ENCODE assay signal across 8 cellular contexts in genomic region chr17:40417609-40418427, GRCh38. TPM values are rescaled to one million over a fixed set of nuclear protein-coding genes. Genes with fewer than 3 reads are reported as not detected.
A peak's percentile ranks its signal among the peaks of the same experiment; 100 is the strongest.
DNase-seq lines count a peak whose midpoint lies in the region; ATAC-seq and TF ChIP-seq lines count a peak whose summit lies in the region.

TOP2A (minus strand) TSS chr17:40417896; CDS start chr17:40417791, 105 bp downstream.

- DNase-seq in EL (peak; percentile 100), H4 (ENCODE audit: low spot score) (peak; percentile 99), LNCaP clone FGC (ENCODE audit: low read depth) (peak; percentile 100), RPMI8226 (peak; percentile 99), fibroblast of lung (ENCODE audit: low read depth in 2 of 2) (peak; percentile 99 to 100)
- DNase-seq in activated T-helper 1 cell treated with anti-CD3 and anti-CD28 coated beads, Interleukin-12 subunit alpha, Interleukin-12 subunit beta, Interleukin-2, Interleukin-4 antibody, amounts not matched to agents 30 ng/mL and 10 ng/mL and 1 ng/mL, durations not matched to agents 14 hours and 24 hours and 36 hours (ENCODE audit: low spot score), result peak; percentile 97
- DNase-seq in naive thymus-derived CD4-positive, alpha-beta T cell, result peak; percentile 92 to 98 (median 98)

- peak within 1 kb of the TSS; percentile 63 for H3K9ac ChIP-seq in fibroblast of lung (ENCODE audit: insufficient read depth, low read length)

- CTCF ChIA-PET in naive thymus-derived CD4-positive, alpha-beta T cell (lab: Charles Lee), result interaction anchor here (0.9 to 4.2 kb wide), 13 partner anchors 9 to 144 kb away, joined by 3 to 34 read pairs (median 4); no protein-coding TSS in a partner anchor

- no peaks in the 10 kb centered on the region for H3K36me3 ChIP-seq in fibroblast of lung (ENCODE audit: control insufficient read depth, insufficient read depth, low read length)
- H3K36me3 ChIP-seq in naive thymus-derived CD4-positive, alpha-beta T cell (ENCODE audit: control insufficient read depth in 2 of 3, insufficient read depth in 3 of 3, low read length in 3 of 3), result no peaks in the 10 kb centered on the region

- no peaks in the 10 kb centered on the region for H3K9me3 Mint-ChIP-seq in activated T-helper 1 cell treated with anti-CD3 and anti-CD28 coated beads, Interleukin-12 subunit alpha, Interleukin-12 subunit beta, Interleukin-2, Interleukin-4 antibody, amounts not matched to agents 30 ng/mL and 10 ng/mL and 1 ng/mL, durations not matched to agents 14 hours and 24 hours and 36 hours
- no peaks in the 10 kb centered on the region for H3K9me3 Mint-ChIP-seq in naive thymus-derived CD4-positive, alpha-beta T cell
- no peaks in the 10 kb centered on the region for H3K9me3 Mint-ChIP-seq in stimulated activated memory B cell treated with anti-CD40 and anti-IgM and Interleukin-4, amounts not matched to agents 10 μg/mL and 1 μg/mL and 100 μg/mL, for 72 hours

- H3K36me3 Mint-ChIP-seq in activated T-helper 1 cell treated with anti-CD3 and anti-CD28 coated beads, Interleukin-12 subunit alpha, Interleukin-12 subunit beta, Interleukin-2, Interleukin-4 antibody, amounts not matched to agents 30 ng/mL and 10 ng/mL and 1 ng/mL, durations not matched to agents 14 hours and 24 hours and 36 hours (ENCODE audit: low read depth), result peaks cover 11% of the 10 kb centered on the region
- peaks cover 0 to 15% (median 0%) of the 10 kb centered on the region in 5 donors for H3K36me3 Mint-ChIP-seq in naive thymus-derived CD4-positive, alpha-beta T cell
- no peaks in the 10 kb centered on the region for H3K36me3 Mint-ChIP-seq in stimulated activated memory B cell treated with anti-CD40 and anti-IgM and Interleukin-4, amounts not matched to agents 10 μg/mL and 1 μg/mL and 100 μg/mL, for 72 hours

- H4K20me1 ChIP-seq in fibroblast of lung (ENCODE audit: control insufficient read depth, extremely low read depth, insufficient read depth, low read length), result no peaks in the 10 kb centered on the region

- H3K4me1 ChIP-seq in fibroblast of lung (ENCODE audit: control insufficient read depth, extremely low read depth, insufficient read depth, low read length), result peaks cover 7% of the 10 kb centered on the region
- peaks cover 0 to 16% of the 10 kb centered on the region in 2 donors for H3K4me1 ChIP-seq in naive thymus-derived CD4-positive, alpha-beta T cell (ENCODE audit: control insufficient read depth in 2 of 2, insufficient read depth in 2 of 2, low read length in 2 of 2)

- peak within 1 kb of the TSS; percentile 97 for H3K4me2 ChIP-seq in fibroblast of lung (ENCODE audit: extremely low read depth, insufficient read depth, low read length)

- no peak for TF ChIP-seq CTCF in LNCaP clone FGC (IDR thresholded peaks at IDR 0.05; ENCODE audit: control insufficient read depth, extremely low read depth, insufficient read depth)
- TF ChIP-seq CTCF in fibroblast of lung (conservative IDR thresholded peaks at IDR 0.05 in 1 of 2, IDR thresholded peaks at IDR 0.05 in 1 of 2; ENCODE audit: low read depth in 1 of 2, low read length in 2 of 2), result no peak

- POLR2A ChIA-PET in naive thymus-derived CD4-positive, alpha-beta T cell (lab: Charles Lee), result interaction anchor here (0.5 to 1.9 kb wide), 25 partner anchors 9 to 1600 kb away, joined by 3 to 19 read pairs (median 4); partner anchors contain the start of genes CCR7, DNAJC7 and PSMD3

- H3K9me3 ChIP-seq in fibroblast of lung (ENCODE audit: control insufficient read depth, insufficient read depth, low read depth, low read length), result no peaks in the 10 kb centered on the region
- H3K9me3 ChIP-seq in naive thymus-derived CD4-positive, alpha-beta T cell (ENCODE audit: control insufficient read depth in 2 of 3, low read length in 3 of 3), result no peaks in the 10 kb centered on the region

- peak within 1 kb of the TSS; percentile 86 for H3K27ac ChIP-seq in fibroblast of lung (ENCODE audit: insufficient read depth, low read length)
- peak within 1 kb of the TSS; percentile 71 for H3K27ac ChIP-seq in naive thymus-derived CD4-positive, alpha-beta T cell (ENCODE audit: low read depth, low read length)

- peaks cover 35% of the 10 kb centered on the region for H3K4me1 Mint-ChIP-seq in activated T-helper 1 cell treated with anti-CD3 and anti-CD28 coated beads, Interleukin-12 subunit alpha, Interleukin-12 subunit beta, Interleukin-2, Interleukin-4 antibody, amounts not matched to agents 30 ng/mL and 10 ng/mL and 1 ng/mL, durations not matched to agents 14 hours and 24 hours and 36 hours (ENCODE audit: low read depth)
- H3K4me1 Mint-ChIP-seq in naive thymus-derived CD4-positive, alpha-beta T cell, result peaks cover 6 to 41% (median 23%) of the 10 kb centered on the region in 7 donors
- H3K4me1 Mint-ChIP-seq in stimulated activated memory B cell treated with anti-CD40 and anti-IgM and Interleukin-4, amounts not matched to agents 10 μg/mL and 1 μg/mL and 100 μg/mL, for 72 hours, result peaks cover 19% of the 10 kb centered on the region

- H2AFZ ChIP-seq in fibroblast of lung (ENCODE audit: low read length), result peak within 1 kb of the TSS; percentile 72

- H3K27me3 Mint-ChIP-seq in activated T-helper 1 cell treated with anti-CD3 and anti-CD28 coated beads, Interleukin-12 subunit alpha, Interleukin-12 subunit beta, Interleukin-2, Interleukin-4 antibody, amounts not matched to agents 30 ng/mL and 10 ng/mL and 1 ng/mL, durations not matched to agents 14 hours and 24 hours and 36 hours (ENCODE audit: insufficient read depth), result peaks cover 2% of the 10 kb centered on the region
- peaks cover 0 to 2% (median 0%) of the 10 kb centered on the region in 5 donors for H3K27me3 Mint-ChIP-seq in naive thymus-derived CD4-positive, alpha-beta T cell
- no peaks in the 10 kb centered on the region for H3K27me3 Mint-ChIP-seq in stimulated activated memory B cell treated with anti-CD40 and anti-IgM and Interleukin-4, amounts not matched to agents 10 μg/mL and 1 μg/mL and 100 μg/mL, for 72 hours

- peak; percentile 100 for ATAC-seq in naive thymus-derived CD4-positive, alpha-beta T cell
- ATAC-seq in stimulated activated memory B cell treated with anti-CD40 and anti-IgM and Interleukin-4, amounts not matched to agents 10 μg/mL and 1 μg/mL and 100 μg/mL, for 72 hours, result peak; percentile 99

- peaks cover 33% of the 10 kb centered on the region for H3K79me2 ChIP-seq in fibroblast of lung (ENCODE audit: control insufficient read depth, insufficient read depth, low read length)

- H3K4me3 ChIP-seq in LNCaP clone FGC (ENCODE audit: low read depth, low read length), result peak within 1 kb of the TSS; percentile 92
- peak within 1 kb of the TSS; percentile 60 to 84 (median 70) for H3K4me3 ChIP-seq in fibroblast of lung (replicated peaks in 1 of 4; ENCODE audit: control extremely low read depth in 1 of 4, insufficient read depth in 1 of 4, low read depth in 3 of 4, low read length in 4 of 4)
- peak within 1 kb of the TSS; percentile 96 for H3K4me3 ChIP-seq in naive thymus-derived CD4-positive, alpha-beta T cell (ENCODE audit: low read length)

- no peaks in the 10 kb centered on the region for H3K27me3 ChIP-seq in fibroblast of lung (ENCODE audit: control insufficient read depth, insufficient read depth, low read length)
- H3K27me3 ChIP-seq in naive thymus-derived CD4-positive, alpha-beta T cell (ENCODE audit: control insufficient read depth in 2 of 2, insufficient read depth in 2 of 2, low read length in 2 of 2), result peaks cover 0 to 5% of the 10 kb centered on the region in 2 donors

- peak within 1 kb of the TSS; percentile 92 for H3K27ac Mint-ChIP-seq in activated T-helper 1 cell treated with anti-CD3 and anti-CD28 coated beads, Interleukin-12 subunit alpha, Interleukin-12 subunit beta, Interleukin-2, Interleukin-4 antibody, amounts not matched to agents 30 ng/mL and 10 ng/mL and 1 ng/mL, durations not matched to agents 14 hours and 24 hours and 36 hours
- peak within 1 kb of the TSS; percentile 75 to 97 (median 90) for H3K27ac Mint-ChIP-seq in naive thymus-derived CD4-positive, alpha-beta T cell
- peak within 1 kb of the TSS; percentile 79 for H3K27ac Mint-ChIP-seq in stimulated activated memory B cell treated with anti-CD40 and anti-IgM and Interleukin-4, amounts not matched to agents 10 μg/mL and 1 μg/mL and 100 μg/mL, for 72 hours

- intact Hi-C loops in activated T-helper 1 cell treated with anti-CD3 and anti-CD28 coated beads, Interleukin-12 subunit alpha, Interleukin-12 subunit beta, Interleukin-2, Interleukin-4 antibody, amounts not matched to agents 30 ng/mL and 10 ng/mL and 1 ng/mL, durations not matched to agents 14 hours and 24 hours and 36 hours (cut with micrococcal nuclease), result loop anchor here (1.0 to 2.0 kb wide), 7 partner anchors 9 to 142 kb away; partner anchors contain the start of gene IGFBP4
- intact Hi-C loops in naive thymus-derived CD4-positive, alpha-beta T cell (cut with micrococcal nuclease), result loop anchor here (1.0 to 5.0 kb wide), 9 partner anchors 9 to 201 kb away; partner anchors contain the start of genes CDC6 (in 1 of the 2) and WIPF2 (in 1 of the 2)

- H3K4me3 Mint-ChIP-seq in activated T-helper 1 cell treated with anti-CD3 and anti-CD28 coated beads, Interleukin-12 subunit alpha, Interleukin-12 subunit beta, Interleukin-2, Interleukin-4 antibody, amounts not matched to agents 30 ng/mL and 10 ng/mL and 1 ng/mL, durations not matched to agents 14 hours and 24 hours and 36 hours, result peak within 1 kb of the TSS; percentile 96
- H3K4me3 Mint-ChIP-seq in naive thymus-derived CD4-positive, alpha-beta T cell, result peak within 1 kb of the TSS; percentile 87 to 99 (median 92)
- H3K4me3 Mint-ChIP-seq in stimulated activated memory B cell treated with anti-CD40 and anti-IgM and Interleukin-4, amounts not matched to agents 10 μg/mL and 1 μg/mL and 100 μg/mL, for 72 hours, result peak within 1 kb of the TSS; percentile 96

RNA-seq across cellular contexts. Expression of gene TOP2A, which starts in this region (rescaled TPM):
- total RNA-seq in H4 (2014; rRNA removed; shearing (Covaris generic)), result 194 and 219 TPM in 2 replicates
- 161 and 174 TPM in 2 replicates for total RNA-seq in activated T-helper 1 cell treated with anti-CD3 and anti-CD28 coated beads, Interleukin-12 subunit alpha, Interleukin-12 subunit beta, Interleukin-2, Interleukin-4 antibody, amounts not matched to agents 30 ng/mL and 10 ng/mL and 1 ng/mL, durations not matched to agents 14 hours and 24 hours and 36 hours
- 4.9 and 41.6 TPM in 2 replicates for total RNA-seq in fibroblast of lung
- polyA plus RNA-seq in fibroblast of lung, result 39.2 and 122 TPM in 2 replicates
- polyA plus RNA-seq in fibroblast of lung (2012), result 30.2 and 100 TPM in 2 replicates
- 5.8 and 7.9 TPM in 2 replicates for polyA minus RNA-seq in fibroblast of lung (ENCODE audit: low replicate concordance)
- total RNA-seq in naive thymus-derived CD4-positive, alpha-beta T cell, result 100 to 1,000 TPM in 1 of 5 experiments, 1 to 10 TPM in 3, under 1 TPM in 1; 0.54 to 273 (median 1.2) TPM
- polyA plus RNA-seq in naive thymus-derived CD4-positive, alpha-beta T cell, result not detected

Comparison
In these comparisons a context has a peak if more than half of its experiments do, and no peak if none do; other contexts are left out.
1. Peak in every context shown above with its lines: DNase-seq, ATAC-seq, H3K4me3 ChIP-seq and H3K27ac ChIP-seq.
2. RNA of gene TOP2A (polyA plus RNA-seq): 30.2 to 122 TPM in fibroblast of lung; not detected in naive thymus-derived CD4-positive, alpha-beta T cell; every median in the first group is over 10 times any median in the second.